13 cellular contexts compared by ENCODE assay signal in the genomic region with DNA sequence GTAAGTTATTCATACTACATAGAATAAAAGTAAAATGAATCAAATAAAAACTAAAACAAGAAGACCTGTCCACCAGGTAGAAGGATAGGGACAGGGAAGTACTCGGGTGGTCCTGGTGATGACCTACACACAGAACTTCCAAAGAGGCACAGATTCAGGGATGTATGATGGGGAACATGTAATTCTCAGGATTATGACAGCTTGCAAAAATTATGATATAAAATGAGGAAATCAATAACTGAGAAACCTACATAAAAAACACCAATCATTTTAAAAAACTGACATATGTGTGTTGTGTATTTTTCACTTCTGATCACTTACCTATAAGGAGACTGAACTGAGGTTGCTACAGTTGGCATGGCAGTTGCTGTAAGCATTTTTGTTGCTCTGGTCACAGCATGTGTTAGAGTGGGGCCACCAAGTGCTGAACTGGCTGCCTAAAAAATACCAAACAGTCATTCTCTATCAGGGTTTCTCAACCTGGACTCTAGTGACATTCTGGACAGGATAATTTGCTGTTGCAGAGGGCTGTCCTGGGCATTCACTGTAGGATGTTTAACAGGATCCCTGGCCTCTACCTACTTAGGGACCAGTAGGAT.
DNase-seq lines count a peak whose midpoint lies in the region; ATAC-seq and TF ChIP-seq lines count a peak whose summit lies in the region.
"Had no signal": no experiment of that assay in that cellular context is flagged by ENCODE, and none has a peak within 500 bp of the region (broad histone marks: within the 10 kb centered on the region; RNA-seq: fewer than 3 reads in every experiment).

No MANE protein-coding gene starts in this region.

- no peaks in the 10 kb centered on the region for H3K27me3 ChIP-seq in CD4-positive, alpha-beta T cell (ENCODE audit: control insufficient read depth, insufficient read depth, low read length)
- H3K27me3 ChIP-seq: foreskin keratinocyte, testis had no signal

- H3K4me3 Mint-ChIP-seq in CD4-positive, alpha-beta T cell = no peak overlapping the region
- H3K4me3 Mint-ChIP-seq: activated naive CD4-positive, alpha-beta T cell treated with anti-CD3 and anti-CD28 coated beads, Interleukin-2, amount 10 ng/mL, durations not matched to agents 7 days and 5 days; GM23338 had no signal

- no peak overlapping the region for H3K27ac ChIP-seq in CD4-positive, alpha-beta T cell (ENCODE audit: low read depth, low read length)
- H3K27ac ChIP-seq: foreskin keratinocyte, prostate gland, testis had no signal

- no peaks in the 10 kb centered on the region for H3K27me3 Mint-ChIP-seq in CD4-positive, alpha-beta T cell
- H3K27me3 Mint-ChIP-seq: activated naive CD4-positive, alpha-beta T cell treated with anti-CD3 and anti-CD28 coated beads, Interleukin-2, amount 10 ng/mL, durations not matched to agents 7 days and 5 days had no signal

- H3K9me3 ChIP-seq in CD4-positive, alpha-beta T cell (ENCODE audit: control insufficient read depth, low read length) = no peaks in the 10 kb centered on the region
- H3K9me3 ChIP-seq: prostate gland, testis had no signal

- no peak for ATAC-seq in CD4-positive, alpha-beta T cell (ENCODE audit: poor library complexity)
- ATAC-seq in sciatic nerve (peak; percentile 27), GM18909 (IDR thresholded peaks at IDR 0.05; ENCODE audit: poor library complexity, unreplicated experiment) (no peak)

- in situ Hi-C loops in G401 (cut with HindIII; ENCODE audit: low sequenced_read_pairs) = no loop called here

- peaks cover 54% of the 10 kb centered on the region for H3K36me3 Mint-ChIP-seq in CD4-positive, alpha-beta T cell (ENCODE audit: low read depth)

- peak overlapping the region; percentile 70 for H3K27ac Mint-ChIP-seq in CD4-positive, alpha-beta T cell
- H3K27ac Mint-ChIP-seq: GM23338 had no signal

- CTCF ChIA-PET in CD4-positive, alpha-beta T cell (lab: Charles Lee) = interaction anchor here (2.8 kb wide), 1 partner anchor 137 kb away, joined by 15 read pairs; no protein-coding TSS in a partner anchor

- POLR2A ChIA-PET in CD4-positive, alpha-beta T cell (lab: Charles Lee) = interaction anchor here (1.1 kb wide), 1 partner anchor 23 kb away, joined by 3 read pairs; no protein-coding TSS in a partner anchor

- intact Hi-C loops in CD4-positive, alpha-beta T cell (cut with DNase I, micrococcal nuclease) = loop anchor here in 1 of 2 experiments (2.0 to 5.0 kb wide), 2 partner anchors 75 to 1571 kb away; no protein-coding TSS in a partner anchor
- intact Hi-C loops in sciatic nerve (cut with DNase I) = no loop called here

- H3K4me1 Mint-ChIP-seq in CD4-positive, alpha-beta T cell (ENCODE audit: low read depth) = peaks cover 10% of the 10 kb centered on the region
- H3K4me1 Mint-ChIP-seq: GM23338 had no signal

- DNase-seq in CD4-positive, alpha-beta T cell = no peak
- peak; percentile 59 for DNase-seq in G401 (ENCODE audit: low spot score)
- DNase-seq in cerebellar cortex (ENCODE audit: low spot score) = peak; percentile 47
- no peak for DNase-seq in sciatic nerve (ENCODE audit: low spot score)
- DNase-seq in AG08396 (ENCODE audit: low spot score) = no peak
- DNase-seq in NCI-H1417 (lab: John Stamatoyannopoulos, UW) = no peak
- DNase-seq: left ventricle myocardium superior had no signal

- H3K9me3 Mint-ChIP-seq in CD4-positive, alpha-beta T cell = no peaks in the 10 kb centered on the region
- H3K9me3 Mint-ChIP-seq: activated naive CD4-positive, alpha-beta T cell treated with anti-CD3 and anti-CD28 coated beads, Interleukin-2, amount 10 ng/mL, durations not matched to agents 7 days and 5 days; GM23338 had no signal

- no peak for TF ChIP-seq CTCF in CD4-positive, alpha-beta T cell (IDR thresholded peaks at IDR 0.05)

Comparison
In these comparisons a context has a peak if more than half of its experiments do, and no peak if none do; other contexts are left out.
1. DNase-seq: peak in G401 (single experiment) and cerebellar cortex (single experiment); none in CD4-positive, alpha-beta T cell (0 of 10), sciatic nerve (single experiment), AG08396 (single experiment) and NCI-H1417 (0 of 3).